27 cellular contexts compared by ENCODE assay signal in genomic region chr2:152260939-152261338, GRCh38.
DNase-seq lines count a peak whose midpoint lies in the region; ATAC-seq, FAIRE-seq and TF ChIP-seq lines count a peak whose summit lies in the region.
"Had no signal": no experiment of that assay in that cellular context is flagged by ENCODE, and none has a peak within 500 bp of the region (broad histone marks: within the 10 kb centered on the region; RNA-seq: fewer than 3 reads in every experiment).

No MANE protein-coding gene starts in this region.

- H3K9me1 ChIP-seq in K562 (ENCODE audit: control insufficient read depth, insufficient read depth, low read length) = no peaks in the 10 kb centered on the region

- H3K4me1 Mint-ChIP-seq in neural progenitor cell (no peaks in the 10 kb centered on the region), endothelial cell (ENCODE audit: unreplicated experiment) (no peaks in the 10 kb centered on the region)
- H3K4me1 Mint-ChIP-seq: CD4-positive, alpha-beta memory T cell; CD4-positive, CD25-positive, alpha-beta regulatory T cell; CD8-positive, alpha-beta memory T cell had no signal

- intact Hi-C loops in HepG2 (cut with micrococcal nuclease; ENCODE audit: unreplicated experiment) (no loop called here), right lobe of liver (cut with DNase I) (no loop called here), K562 (cut with micrococcal nuclease) (no loop called here)

- H3K79me2 ChIP-seq in HepG2 (ENCODE audit: insufficient read depth, low read length) (no peaks in the 10 kb centered on the region), K562 (ENCODE audit: control insufficient read depth, insufficient read depth, low read length) (no peaks in the 10 kb centered on the region), neural progenitor cell (ENCODE audit: low read depth) (no peaks in the 10 kb centered on the region)

- peak overlapping the region; percentile 71 for H3K4me3 Mint-ChIP-seq in neural progenitor cell
- no peak overlapping the region for H3K4me3 Mint-ChIP-seq in endothelial cell (ENCODE audit: unreplicated experiment)
- H3K4me3 Mint-ChIP-seq: CD4-positive, alpha-beta memory T cell; CD4-positive, CD25-positive, alpha-beta regulatory T cell; CD8-positive, alpha-beta memory T cell had no signal

- no peak overlapping the region for H2AFZ ChIP-seq in HepG2 (ENCODE audit: low read length)
- H2AFZ ChIP-seq in K562 (ENCODE audit: low read depth, low read length) = no peak overlapping the region
- no peak overlapping the region for H2AFZ ChIP-seq in neural progenitor cell (replicated peaks)

- TF ChIP-seq EP300 in HepG2 (IDR thresholded peaks at IDR 0.05; ENCODE audit: low read depth in 2 of 2, low read length in 2 of 2) (no peak), HepG2 (CRISPR knock-in tag; IDR thresholded peaks at IDR 0.05; ENCODE audit: borderline replicate concordance) (no peak), K562 (IDR thresholded peaks at IDR 0.05; ENCODE audit: low read length) (no peak)

- POLR2A ChIA-PET in HepG2 (lab: Yijun Ruan, JAX) (no interaction called here), K562 (lab: Yijun Ruan, JAX) (no interaction called here)

- H3K27ac ChIP-seq in HepG2 (ENCODE audit: extremely low read length, insufficient read depth, low read length) (no peak overlapping the region), right lobe of liver (no peak overlapping the region), K562 (ENCODE audit: extremely low read depth, low read depth, low read length) (no peak overlapping the region), neural progenitor cell (no peak overlapping the region)
- H3K27ac ChIP-seq: 22Rv1, A549, BLaER1, C4-2B had no signal

- H3K27me3 Mint-ChIP-seq in neural progenitor cell (ENCODE audit: insufficient read depth, low read depth) (peaks cover 2% of the 10 kb centered on the region), endothelial cell (ENCODE audit: unreplicated experiment) (no peaks in the 10 kb centered on the region)
- H3K27me3 Mint-ChIP-seq: CD4-positive, CD25-positive, alpha-beta regulatory T cell had no signal

- H3F3A ChIP-seq in neural progenitor cell (ENCODE audit: low read depth) = no peaks in the 10 kb centered on the region

- in situ Hi-C loops in HepG2 (cut with HindIII; ENCODE audit: extremely low pct_ligation_motif_present, low pct_unique_long_range_greater_than_20kb) (no loop called here), K562 (cut with MboI) (no loop called here)

- H3K4me1 ChIP-seq in HepG2 (ENCODE audit: insufficient read depth, low read length) (no peaks in the 10 kb centered on the region), right lobe of liver (no peaks in the 10 kb centered on the region), K562 (replicated peaks in 1 of 2; ENCODE audit: control insufficient read depth in 2 of 2, insufficient read depth in 2 of 2, low read length in 2 of 2) (no peaks in the 10 kb centered on the region), neural progenitor cell (peaks cover 5% of the 10 kb centered on the region)
- H3K4me1 ChIP-seq: A549, BE2C, BLaER1 had no signal

- no peaks in the 10 kb centered on the region; a peak in 1 of 5 replicates for H3K27me3 ChIP-seq in HepG2 (ENCODE audit: control insufficient read depth in 1 of 2, insufficient read depth in 2 of 2, low read length in 2 of 2)
- H3K27me3 ChIP-seq in right lobe of liver = no peaks in the 10 kb centered on the region
- no peaks in the 10 kb centered on the region for H3K27me3 ChIP-seq in K562 (ENCODE audit: control insufficient read depth in 2 of 2, insufficient read depth in 2 of 2, low read length in 2 of 2)
- no peaks in the 10 kb centered on the region for H3K27me3 ChIP-seq in neural progenitor cell
- H3K27me3 ChIP-seq: BE2C, BLaER1 had no signal

- BruUV-seq in HepG2 (replicated peaks; lab: Mats Ljungman, UMichigan) = no TSS peak
- BruUV-seq in K562 (replicated peaks; lab: Mats Ljungman, UMichigan) = no TSS peak

- DNase-seq in HepG2 (ENCODE audit: low spot score) = no peak
- DNase-seq in right lobe of liver = no peak
- DNase-seq in HTR-8/SVneo (ENCODE audit: insufficient read length, low spot score) = no peak
- no peak for DNase-seq in K562 (ENCODE audit: extremely low read depth in 1 of 4, low spot score in 3 of 4)
- no peak for DNase-seq in neural progenitor cell (ENCODE audit: low spot score)
- no peak for DNase-seq in CD1c-positive myeloid dendritic cell (ENCODE audit: extremely low spot score)
- no peak for DNase-seq in endothelial cell (ENCODE audit: low spot score)
- DNase-seq: BE2C; CD4-positive, alpha-beta memory T cell; CD4-positive, CD25-positive, alpha-beta regulatory T cell; CD8-positive, alpha-beta memory T cell; COR-L47; DMS 273 treated with DMSO at 0.1 percent for 48 hours; DMS153; DMS53; DMS79; DND-41; EL; GDM1 had no signal

- H3K9me3 ChIP-seq in HepG2 (ENCODE audit: low read length) = no peaks in the 10 kb centered on the region
- no peaks in the 10 kb centered on the region for H3K9me3 ChIP-seq in right lobe of liver
- no peaks in the 10 kb centered on the region for H3K9me3 ChIP-seq in K562 (replicated peaks; ENCODE audit: control insufficient read depth, insufficient read depth, low read depth, low read length)
- no peaks in the 10 kb centered on the region for H3K9me3 ChIP-seq in neural progenitor cell (ENCODE audit: low read depth)
- H3K9me3 ChIP-seq: BE2C had no signal

- CTCF ChIA-PET in HepG2 (lab: Yijun Ruan, JAX; ENCODE audit: low intra/inter-chr PET ratio, low total read pairs) = no interaction called here
- CTCF ChIA-PET in K562 (lab: Yijun Ruan, JAX; ENCODE audit: low intra/inter-chr PET ratio) = no interaction called here

- TF ChIP-seq RAD21 in HepG2 (CRISPR knock-in tag; IDR thresholded peaks at IDR 0.05) (no peak), K562 (CRISPR knock-in tag; conservative IDR thresholded peaks at IDR 0.05 in 1 of 2, IDR thresholded peaks at IDR 0.05 in 1 of 2) (no peak)

- ATAC-seq in HepG2 = no peak
- no peak for ATAC-seq in right lobe of liver
- no peak for ATAC-seq in K562
- no peak for ATAC-seq in GM18502 (IDR thresholded peaks at IDR 0.05; ENCODE audit: poor library complexity, unreplicated experiment)
- ATAC-seq: A549, GM12878 had no signal

- H3K4me3 ChIP-seq in HepG2 (replicated peaks in 1 of 3; ENCODE audit: insufficient read depth in 1 of 3, low read depth in 2 of 3, low read length in 3 of 3) = no peak overlapping the region
- H3K4me3 ChIP-seq in right lobe of liver = no peak overlapping the region
- no peak overlapping the region for H3K4me3 ChIP-seq in K562
- H3K4me3 ChIP-seq in neural progenitor cell = no peak overlapping the region
- H3K4me3 ChIP-seq: A549, BLaER1, GM12878 had no signal

- H4K20me1 ChIP-seq in HepG2 (ENCODE audit: insufficient read depth, low read length) (no peaks in the 10 kb centered on the region), K562 (replicated peaks; ENCODE audit: control insufficient read depth, insufficient read depth, low read length) (no peaks in the 10 kb centered on the region), neural progenitor cell (ENCODE audit: low read depth) (no peaks in the 10 kb centered on the region)
- H4K20me1 ChIP-seq: BLaER1 had no signal

- no peaks in the 10 kb centered on the region for H3K36me3 Mint-ChIP-seq in neural progenitor cell
- H3K36me3 Mint-ChIP-seq in endothelial cell (ENCODE audit: low read depth, unreplicated experiment) = no peaks in the 10 kb centered on the region
- H3K36me3 Mint-ChIP-seq: CD4-positive, alpha-beta memory T cell; CD4-positive, CD25-positive, alpha-beta regulatory T cell; CD8-positive, alpha-beta memory T cell had no signal

- TF ChIP-seq CTCF in HepG2 (CRISPR knock-in tag; IDR thresholded peaks at IDR 0.05) (no peak), right lobe of liver (IDR thresholded peaks at IDR 0.05) (no peak), K562 (IDR thresholded peaks at IDR 0.05 in 2 of 3, conservative IDR thresholded peaks at IDR 0.05 in 1 of 3; ENCODE audit: insufficient read depth in 2 of 3, low read depth in 1 of 3, low read length in 3 of 3) (no peak), neural progenitor cell (IDR thresholded peaks at IDR 0.05) (no peak), endothelial cell (IDR thresholded peaks at IDR 0.05; ENCODE audit: unreplicated experiment) (no peak)

- H3K9ac ChIP-seq in HepG2 (ENCODE audit: insufficient read depth, low read depth, low read length) = no peak overlapping the region
- no peak overlapping the region for H3K9ac ChIP-seq in K562 (ENCODE audit: insufficient read depth in 1 of 2, low read depth in 2 of 2, low read length in 2 of 2)
- no peak overlapping the region for H3K9ac ChIP-seq in neural progenitor cell
- H3K9ac ChIP-seq: BLaER1 had no signal

- FAIRE-seq in HepG2 (lab: Jason Lieb, UNC) (no peak), HTR-8/SVneo (lab: Jason Lieb, UNC) (peak; percentile 42), K562 (lab: Jason Lieb, UNC) (no peak)
- FAIRE-seq: A549, GM12878, GM18507, GM19239 had no signal

- H3K27ac Mint-ChIP-seq in neural progenitor cell (no peak overlapping the region), endothelial cell (ENCODE audit: unreplicated experiment) (no peak overlapping the region)
- H3K27ac Mint-ChIP-seq: CD4-positive, alpha-beta memory T cell; CD4-positive, CD25-positive, alpha-beta regulatory T cell had no signal

- no peak overlapping the region for H3K4me2 ChIP-seq in HepG2 (ENCODE audit: low read depth, low read length)
- H3K4me2 ChIP-seq in K562 (ENCODE audit: insufficient read depth, low read length) = no peak overlapping the region
- H3K4me2 ChIP-seq in neural progenitor cell = no peak overlapping the region
- H3K4me2 ChIP-seq: A549, BLaER1 had no signal

- H3K36me3 ChIP-seq in HepG2 (replicated peaks in 1 of 2; ENCODE audit: control insufficient read depth in 1 of 2, insufficient read depth in 2 of 2, low read length in 2 of 2) (no peaks in the 10 kb centered on the region), right lobe of liver (no peaks in the 10 kb centered on the region), K562 (ENCODE audit: control insufficient read depth, insufficient read depth, low read length) (no peaks in the 10 kb centered on the region), neural progenitor cell (no peaks in the 10 kb centered on the region)
- H3K36me3 ChIP-seq: BE2C, BLaER1 had no signal

- 28% methylated on average over 4 of the region's 4 CpGs for WGBS in HepG2 (ENCODE audit: low lambda C conversion rate)
- 66% methylated on average over 4 of the region's 4 CpGs for WGBS in right lobe of liver (ENCODE audit: insufficient coverage, low coverage, low lambda C conversion rate, missing lambda C conversion rate)
- 1% methylated on average over 4 of the region's 4 CpGs for WGBS in K562 (ENCODE audit: insufficient coverage, low coverage, missing lambda C conversion rate)

- no peaks in the 10 kb centered on the region for H3K9me3 Mint-ChIP-seq in neural progenitor cell
- no peaks in the 10 kb centered on the region for H3K9me3 Mint-ChIP-seq in endothelial cell (ENCODE audit: unreplicated experiment)

- TF ChIP-seq POLR2A in HepG2 (IDR thresholded peaks at IDR 0.05; ENCODE audit: insufficient read depth in 1 of 2, low read depth in 2 of 2, low read length in 2 of 2) = no peak
- no peak for TF ChIP-seq POLR2A in right lobe of liver (IDR thresholded peaks at IDR 0.05)
- TF ChIP-seq POLR2A in K562 (conservative IDR thresholded peaks at IDR 0.05) = no peak

TF ChIP-seq in HepG2, 621 proteins besides CTCF, POLR2A, EP300 and RAD21 (continues in another document):
- TF ChIP-seq CHD4 (IDR thresholded peaks at IDR 0.05; ENCODE audit: borderline replicate concordance, low read length) = peak; percentile 40; the same call in 1 of the 2 replicates

TF ChIP-seq in K562, 482 proteins besides CTCF, POLR2A, EP300 and RAD21 (continues in another document):
- peak; percentile 76 for TF ChIP-seq RBM25 (IDR thresholded peaks at IDR 0.05; ENCODE audit: low read depth, low read length, severe bottlenecking)

Comparison
In these comparisons a context has a peak if more than half of its experiments do, and no peak if none do; other contexts are left out.
1. Of the 241 proteins assayed by ChIP-seq in both HepG2 and K562: peak only in HepG2: CHD4; only in K562: none; in both: none; in neither: 240.